ENCODE assay signal across 1 cellular context in genomic region chr19:12838182-12838890, GRCh38.
TF ChIP-seq lines count a peak whose summit lies in the region.

Gene MAST1, plus strand, starts transcription at chr19:12838515. Its CDS starts 58 bp downstream, at chr19:12838573.

TF ChIP-seq in GM23338, 12 proteins besides CTCF, POLR2A, EP300 and RAD21 (continued from another document):
- TF ChIP-seq ETS1 (IDR thresholded peaks at IDR 0.05) (no peak), EZH2phosphoT487 (IDR thresholded peaks at IDR 0.05; ENCODE audit: unreplicated experiment) (no peak), REST (IDR thresholded peaks at IDR 0.05; ENCODE audit: unreplicated experiment) (no peak), ZNF331 (CRISPR knock-in tag; IDR thresholded peaks at IDR 0.05; ENCODE audit: low read depth) (no peak)
